In the genomic region with DNA sequence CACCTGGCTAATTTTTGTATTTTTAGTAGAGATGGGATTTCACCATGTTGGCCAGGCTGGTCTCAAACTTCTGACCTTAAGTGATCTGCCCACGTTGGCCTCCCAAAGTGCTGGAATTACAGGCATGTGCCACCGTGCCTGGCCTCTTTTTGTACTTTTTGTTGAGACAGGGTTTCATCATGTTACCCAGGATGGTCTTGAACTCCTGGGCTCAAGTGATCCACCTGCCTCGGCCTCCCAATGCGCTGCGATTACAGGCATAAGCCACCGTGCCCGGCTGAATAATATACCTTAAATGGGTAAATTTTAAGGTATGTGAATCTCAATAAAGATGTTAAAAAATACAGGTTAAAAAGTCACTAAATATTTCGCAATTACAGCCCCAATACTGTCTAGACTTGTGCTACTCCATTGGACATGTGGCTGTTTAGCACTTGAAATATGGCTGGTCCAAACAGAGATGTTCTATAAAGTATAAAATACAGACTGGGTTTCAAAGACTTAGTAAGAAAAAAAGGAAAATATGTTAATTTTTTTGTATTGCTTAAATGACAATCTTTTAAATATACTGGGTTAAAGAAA, we compare ENCODE assay signal across 24 cellular contexts.
"Had no signal": no experiment of that assay in that cellular context is flagged by ENCODE, and none has a peak within 500 bp of the region (broad histone marks: within the 10 kb centered on the region; RNA-seq: fewer than 3 reads in every experiment).

No MANE protein-coding gene starts in this region.

- H3K4me3 ChIP-seq: hepatocyte, left ventricle myocardium inferior, lung, mucosa of descending colon, ovary, right atrium auricular region, skin epidermis, stomach, testis, thyroid gland, transverse colon, upper lobe of right lung had no signal

- ATAC-seq: mucosa of descending colon; naive thymus-derived CD4-positive, alpha-beta T cell; natural killer cell treated with Interleukin-12 subunit alpha and Interleukin-12 subunit beta and Interleukin-15 and Interleukin-18, amount 100 ng/mL, for 72 hours; sciatic nerve; stimulated activated naive B cell treated with anti-CD40 and anti-IgM and Interleukin-4, amounts not matched to agents 10 μg/mL and 1 μg/mL and 100 μg/mL, for 72 hours; stimulated activated naive CD8-positive, alpha-beta T cell treated with anti-CD3 and anti-CD28 coated beads, Interleukin-15, Interleukin-2, amounts not matched to agents 100 U/mL and 50 U/mL, for 24 hours; upper lobe of right lung had no signal

- DNase-seq: islet precursor cell; left ventricle myocardium inferior; mesendoderm; midbrain; mucosa of descending colon; naive thymus-derived CD4-positive, alpha-beta T cell; ovary; stimulated activated CD4-positive, alpha-beta T cell treated with anti-CD3 and anti-CD28 coated beads, Interleukin-12 subunit alpha, Interleukin-12 subunit beta, amount 100 ng/mL, for 4 hours; stimulated activated CD4-positive, alpha-beta T cell treated with anti-CD3 and anti-CD28 coated beads, Interleukin-15, amount 100 ng/mL, for 24 hours; stimulated activated CD4-positive, alpha-beta T cell treated with anti-CD3 and anti-CD28 coated beads, Interleukin-2, amount 100 ng/mL, for 24 hours; stimulated activated CD4-positive, alpha-beta T cell treated with anti-CD3 and anti-CD28 coated beads, Interleukin-4, amount 100 ng/mL, for 1 hour; stimulated activated naive B cell treated with anti-CD40 and anti-IgM and Interleukin-4, amounts not matched to agents 10 μg/mL and 1 μg/mL and 100 μg/mL, for 72 hours; stimulated activated naive CD8-positive, alpha-beta T cell treated with anti-CD3 and anti-CD28 coated beads, Interleukin-15, Interleukin-2, amounts not matched to agents 100 U/mL and 50 U/mL, for 24 hours; stomach; testis; thyroid gland; transverse colon; upper lobe of right lung had no signal

- H3K4me1 ChIP-seq: testis, upper lobe of right lung had no signal

- H3K27ac ChIP-seq: hepatocyte, left ventricle myocardium inferior, ovary, right atrium auricular region, skin epidermis, stomach, testis, thyroid gland, transverse colon, upper lobe of right lung had no signal

- H3K36me3 ChIP-seq: left ventricle myocardium inferior, ovary, right atrium auricular region, stomach, thyroid gland, transverse colon, upper lobe of right lung had no signal

- H3K4me2 ChIP-seq: hepatocyte had no signal

- H3K27me3 ChIP-seq: hepatocyte, ovary, right atrium auricular region, stomach, testis, thyroid gland, transverse colon, upper lobe of right lung had no signal

- H3K9me3 ChIP-seq: left ventricle myocardium inferior, mucosa of descending colon, ovary, right atrium auricular region, stomach, testis, thyroid gland, transverse colon, upper lobe of right lung had no signal
